1 cellular context compared by ENCODE assay signal in genomic region chr1:65165269-65166002, GRCh38.
TF ChIP-seq lines count a peak whose summit lies in the region.

No MANE protein-coding gene starts in this region.

TF ChIP-seq in HEK293, 187 proteins besides CTCF, POLR2A, EP300 and RAD21 (continued from another document):
- no peak for TF ChIP-seq GLIS1 (tag by site-specific recombination; IDR thresholded peaks at IDR 0.05)
- TF ChIP-seq ZNF670 (tag by site-specific recombination; IDR thresholded peaks at IDR 0.05; ENCODE audit: low read depth) = no peak
- TF ChIP-seq ZNF558 (tag by site-specific recombination; IDR thresholded peaks at IDR 0.05) = no peak
- no peak for TF ChIP-seq ZNF488 (tag by site-specific recombination; IDR thresholded peaks at IDR 0.05)
- TF ChIP-seq ZBTB17 (tag by site-specific recombination; IDR thresholded peaks at IDR 0.05) = 0 out of 2 replicates have a peak, but pooled peaks have one; percentile 42
- no peak for TF ChIP-seq ZNF121 (tag by site-specific recombination; IDR thresholded peaks at IDR 0.05)
- peak; percentile 97 for TF ChIP-seq EGR2 (tag by site-specific recombination; IDR thresholded peaks at IDR 0.05; ENCODE audit: low read depth)
- TF ChIP-seq ZNF37A (tag by site-specific recombination; IDR thresholded peaks at IDR 0.05) = no peak
- no peak for TF ChIP-seq BCL11A (tag by site-specific recombination; IDR thresholded peaks at IDR 0.05; ENCODE audit: low read depth)
- TF ChIP-seq ZNF341 (tag by site-specific recombination; IDR thresholded peaks at IDR 0.05; ENCODE audit: low read depth) = 0 out of 2 replicates have a peak, but pooled peaks have one; percentile 22
- TF ChIP-seq PRDM10 (tag by site-specific recombination; IDR thresholded peaks at IDR 0.05) = peak; percentile 88
- TF ChIP-seq ZNF561 (tag by site-specific recombination; IDR thresholded peaks at IDR 0.05; ENCODE audit: borderline replicate concordance) = no peak
- no peak for TF ChIP-seq SP3 (tag by site-specific recombination; IDR thresholded peaks at IDR 0.05)
- TF ChIP-seq, protein P1, sequence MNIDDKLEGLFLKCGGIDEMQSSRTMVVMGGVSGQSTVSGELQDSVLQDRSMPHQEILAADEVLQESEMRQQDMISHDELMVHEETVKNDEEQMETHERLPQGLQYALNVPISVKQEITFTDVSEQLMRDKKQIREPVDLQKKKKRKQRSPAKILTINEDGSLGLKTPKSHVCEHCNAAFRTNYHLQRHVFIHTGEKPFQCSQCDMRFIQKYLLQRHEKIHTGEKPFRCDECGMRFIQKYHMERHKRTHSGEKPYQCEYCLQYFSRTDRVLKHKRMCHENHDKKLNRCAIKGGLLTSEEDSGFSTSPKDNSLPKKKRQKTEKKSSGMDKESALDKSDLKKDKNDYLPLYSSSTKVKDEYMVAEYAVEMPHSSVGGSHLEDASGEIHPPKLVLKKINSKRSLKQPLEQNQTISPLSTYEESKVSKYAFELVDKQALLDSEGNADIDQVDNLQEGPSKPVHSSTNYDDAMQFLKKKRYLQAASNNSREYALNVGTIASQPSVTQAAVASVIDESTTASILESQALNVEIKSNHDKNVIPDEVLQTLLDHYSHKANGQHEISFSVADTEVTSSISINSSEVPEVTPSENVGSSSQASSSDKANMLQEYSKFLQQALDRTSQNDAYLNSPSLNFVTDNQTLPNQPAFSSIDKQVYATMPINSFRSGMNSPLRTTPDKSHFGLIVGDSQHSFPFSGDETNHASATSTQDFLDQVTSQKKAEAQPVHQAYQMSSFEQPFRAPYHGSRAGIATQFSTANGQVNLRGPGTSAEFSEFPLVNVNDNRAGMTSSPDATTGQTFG (tag by site-specific recombination; IDR thresholded peaks at IDR 0.05; ENCODE audit: borderline replicate concordance) = no peak
- TF ChIP-seq ZFHX2 (tag by site-specific recombination; conservative IDR thresholded peaks at IDR 0.05) = peak; percentile 98
- TF ChIP-seq ZNF521 (tag by site-specific recombination; IDR thresholded peaks at IDR 0.05) = no peak
- no peak for TF ChIP-seq ZNF26 (tag by site-specific recombination; IDR thresholded peaks at IDR 0.05)
- TF ChIP-seq ZNF549 (tag by site-specific recombination; IDR thresholded peaks at IDR 0.05) = no peak
- no peak for TF ChIP-seq ZNF404 (tag by site-specific recombination; IDR thresholded peaks at IDR 0.05)
- TF ChIP-seq, protein P2, sequence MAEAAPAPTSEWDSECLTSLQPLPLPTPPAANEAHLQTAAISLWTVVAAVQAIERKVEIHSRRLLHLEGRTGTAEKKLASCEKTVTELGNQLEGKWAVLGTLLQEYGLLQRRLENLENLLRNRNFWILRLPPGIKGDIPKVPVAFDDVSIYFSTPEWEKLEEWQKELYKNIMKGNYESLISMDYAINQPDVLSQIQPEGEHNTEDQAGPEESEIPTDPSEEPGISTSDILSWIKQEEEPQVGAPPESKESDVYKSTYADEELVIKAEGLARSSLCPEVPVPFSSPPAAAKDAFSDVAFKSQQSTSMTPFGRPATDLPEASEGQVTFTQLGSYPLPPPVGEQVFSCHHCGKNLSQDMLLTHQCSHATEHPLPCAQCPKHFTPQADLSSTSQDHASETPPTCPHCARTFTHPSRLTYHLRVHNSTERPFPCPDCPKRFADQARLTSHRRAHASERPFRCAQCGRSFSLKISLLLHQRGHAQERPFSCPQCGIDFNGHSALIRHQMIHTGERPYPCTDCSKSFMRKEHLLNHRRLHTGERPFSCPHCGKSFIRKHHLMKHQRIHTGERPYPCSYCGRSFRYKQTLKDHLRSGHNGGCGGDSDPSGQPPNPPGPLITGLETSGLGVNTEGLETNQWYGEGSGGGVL (tag by site-specific recombination; IDR thresholded peaks at IDR 0.05) = peak; percentile 90
- no peak for TF ChIP-seq KLF16 (tag by site-specific recombination; IDR thresholded peaks at IDR 0.05)
TF ChIP-seq in HEK293: peak in this region for 16.
